Comparison of ENCODE assay signal across 22 cellular contexts in genomic region chr3:195365371-195365770, GRCh38.
A peak's percentile ranks its signal among the peaks of the same experiment; 100 is the strongest.
DNase-seq lines count a peak whose midpoint lies in the region; ATAC-seq and TF ChIP-seq lines count a peak whose summit lies in the region.
"Had no signal": no experiment of that assay in that cellular context is flagged by ENCODE, and none has a peak within 500 bp of the region (broad histone marks: within the 10 kb centered on the region; RNA-seq: fewer than 3 reads in every experiment).

No MANE protein-coding gene starts in this region.

- intact Hi-C loops in sciatic nerve (cut with DNase I) = no loop called here

- H3K36me3 Mint-ChIP-seq in effector memory CD8-positive, alpha-beta T cell (ENCODE audit: insufficient read depth) = peaks cover 14% of the 10 kb centered on the region

- no peaks in the 10 kb centered on the region for H3K9me3 Mint-ChIP-seq in effector memory CD8-positive, alpha-beta T cell
- H3K9me3 Mint-ChIP-seq: CD4-positive, alpha-beta memory T cell; CD8-positive, alpha-beta memory T cell had no signal

- peak overlapping the region in 1 of 2 donors; percentile 11 for H3K27ac Mint-ChIP-seq in effector memory CD8-positive, alpha-beta T cell
- H3K27ac Mint-ChIP-seq: CD14-positive monocyte had no signal

- no peak for TF ChIP-seq CTCF in foreskin keratinocyte (conservative IDR thresholded peaks at IDR 0.05)

- no peak overlapping the region for H3K4me3 Mint-ChIP-seq in effector memory CD8-positive, alpha-beta T cell
- H3K4me3 Mint-ChIP-seq: CD14-positive monocyte; CD4-positive, alpha-beta memory T cell; CD4-positive, CD25-positive, alpha-beta regulatory T cell; CD8-positive, alpha-beta memory T cell had no signal

- H3K4me1 Mint-ChIP-seq in effector memory CD8-positive, alpha-beta T cell (ENCODE audit: low read depth in 2 of 2) = peaks cover 16 to 35% of the 10 kb centered on the region in 2 donors

- DNase-seq in COLO829 (ENCODE audit: low spot score) (peak; percentile 96), ELR (ENCODE audit: low read depth) (peak; percentile 35), SK-MEL-5 (ENCODE audit: low read depth, low spot score) (peak; percentile 82), foreskin keratinocyte (peak in 1 of 2 donors; percentile 12), mesenteric fat pad (ENCODE audit: low spot score) (no peak), sciatic nerve (ENCODE audit: low spot score) (no peak)
- DNase-seq in stimulated activated CD4-positive, alpha-beta T cell treated with anti-CD3 and anti-CD28 coated beads, Interleukin-4, amount 100 ng/mL, for 24 hours = no peak
- DNase-seq in effector memory CD8-positive, alpha-beta T cell = no peak
- DNase-seq: 8988T; ACHN; BE2C; C1 segment of cervical spinal cord; Caco-2; Calu3; CD4-positive, alpha-beta memory T cell; CD4-positive, CD25-positive, alpha-beta regulatory T cell; CD8-positive, alpha-beta memory T cell; DMS79 treated with DMSO at 0.1 percent for 48 hours; GDM1 had no signal

- no peak overlapping the region for H3K27ac ChIP-seq in foreskin keratinocyte
- H3K27ac ChIP-seq: BLaER1 had no signal

- ATAC-seq in foreskin keratinocyte = peak; percentile 32
- ATAC-seq in effector memory CD8-positive, alpha-beta T cell (replicated peaks) = no peak
- ATAC-seq in sciatic nerve = no peak
- ATAC-seq: GM12878 had no signal

- no peaks in the 10 kb centered on the region for H3K4me1 ChIP-seq in foreskin keratinocyte
- H3K4me1 ChIP-seq: BE2C, BLaER1, Caco-2 had no signal

- in situ Hi-C loops in SK-MEL-5 (cut with HindIII; ENCODE audit: low pct_unique_long_range_greater_than_20kb, low sequenced_read_pairs) = no loop called here

- H3K27me3 Mint-ChIP-seq in effector memory CD8-positive, alpha-beta T cell = no peaks in the 10 kb centered on the region
- H3K27me3 Mint-ChIP-seq: CD4-positive, alpha-beta memory T cell; CD4-positive, CD25-positive, alpha-beta regulatory T cell; CD8-positive, alpha-beta memory T cell had no signal

- no peaks in the 10 kb centered on the region for H3K27me3 ChIP-seq in foreskin keratinocyte
- H3K27me3 ChIP-seq: BE2C, BLaER1 had no signal

Comparison
In these comparisons a context has a peak if more than half of its experiments do, and no peak if none do; other contexts are left out.
1. DNase-seq: peak in COLO829 (single experiment), ELR (single experiment) and SK-MEL-5 (single experiment); none in mesenteric fat pad (single experiment), stimulated activated CD4-positive, alpha-beta T cell treated with anti-CD3 and anti-CD28 coated beads, Interleukin-4, amount 100 ng/mL, for 24 hours (single experiment), effector memory CD8-positive, alpha-beta T cell (0 of 3) and sciatic nerve (single experiment).